Comparison of ENCODE assay signal across 1 cellular context in the genomic region with DNA sequence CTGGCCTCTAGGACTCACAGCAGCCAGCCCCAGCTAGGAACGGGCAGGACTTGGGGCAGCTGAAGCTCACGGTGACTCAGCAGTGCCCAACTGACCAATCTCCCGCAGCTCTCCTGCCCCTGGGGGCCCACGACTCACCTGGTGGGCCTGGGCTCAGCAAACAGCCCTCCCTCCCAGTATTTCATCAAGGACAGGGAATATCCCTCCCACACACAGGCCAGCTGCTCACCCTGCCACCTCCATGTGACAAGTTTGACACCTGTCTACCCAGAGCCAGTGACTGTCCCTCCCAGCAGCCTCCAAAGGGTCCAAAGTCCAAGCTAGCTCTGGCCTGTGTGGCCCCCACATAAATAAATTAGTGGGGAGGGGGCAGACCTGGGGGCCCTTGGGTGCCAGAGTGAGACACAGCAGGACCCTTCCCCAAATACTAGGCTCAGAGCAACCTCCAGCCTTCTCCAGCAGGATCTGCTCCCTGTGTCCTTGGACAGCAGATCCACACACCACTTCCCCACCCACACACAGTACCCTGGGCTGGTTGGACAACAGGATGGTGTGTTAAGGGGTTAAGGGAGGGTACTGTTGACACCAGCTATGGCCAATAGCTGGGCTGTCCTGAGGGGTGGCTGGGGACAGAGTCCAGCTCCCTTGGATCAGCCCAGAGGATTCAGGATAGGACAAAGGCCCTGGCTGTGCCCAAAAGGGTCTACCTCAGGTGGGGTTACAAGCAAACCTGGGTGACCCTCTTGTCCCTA.
A peak's percentile ranks its signal among the peaks of the same experiment; 100 is the strongest.
TF ChIP-seq lines count a peak whose summit lies in the region.

No MANE protein-coding gene starts in this region.

TF ChIP-seq in HepG2, 621 proteins besides CTCF, POLR2A, EP300 and RAD21 (continued from another document and continues in another):
- TF ChIP-seq ZNF281 (CRISPR knock-in tag; IDR thresholded peaks at IDR 0.05; ENCODE audit: borderline replicate concordance) (peak; percentile 46; the same call in 1 of the 2 replicates), HDAC2 (CRISPR knock-in tag; IDR thresholded peaks at IDR 0.05) (peak; percentile 86), NFE2 (CRISPR knock-in tag; IDR thresholded peaks at IDR 0.05) (peak; percentile 92), ZSCAN22 (CRISPR knock-in tag; IDR thresholded peaks at IDR 0.05) (peak; percentile 32; the same call in 1 of the 2 replicates), DRAP1 (CRISPR knock-in tag; IDR thresholded peaks at IDR 0.05) (peak; percentile 74), ZNF619 (CRISPR knock-in tag; IDR thresholded peaks at IDR 0.05) (peak; percentile 75; the same call in 1 of the 2 replicates), ASH2L (IDR thresholded peaks at IDR 0.05; ENCODE audit: insufficient read length, low read depth, low read length) (peak; percentile 84), RNF219 (CRISPR knock-in tag; IDR thresholded peaks at IDR 0.05) (peak; percentile 86; the same call in 1 of the 2 replicates), CHD4 (IDR thresholded peaks at IDR 0.05; ENCODE audit: borderline replicate concordance, low read length) (peak; percentile 93), ZNF598 (CRISPR knock-in tag; IDR thresholded peaks at IDR 0.05; ENCODE audit: borderline replicate concordance) (peak; percentile 64; the same call in 1 of the 2 replicates), ZNF589 (CRISPR knock-in tag; conservative IDR thresholded peaks at IDR 0.05) (peak; percentile 97), GABPB1 (CRISPR knock-in tag; IDR thresholded peaks at IDR 0.05) (peak; percentile 67), MAFK (conservative IDR thresholded peaks at IDR 0.05 in 1 of 2, IDR thresholded peaks at IDR 0.05 in 1 of 2; ENCODE audit: low read length in 2 of 2) (peak; percentile 43 to 60; a peak in 3 of 4 replicates), CBX5 (CRISPR knock-in tag; IDR thresholded peaks at IDR 0.05; ENCODE audit: borderline replicate concordance) (peak; percentile 53; the same call in 1 of the 2 replicates), ZNF280B (CRISPR knock-in tag; IDR thresholded peaks at IDR 0.05; ENCODE audit: borderline replicate concordance) (peak; percentile 49; the same call in 1 of the 2 replicates), ADNP (CRISPR knock-in tag; IDR thresholded peaks at IDR 0.05) (no peak), ZBTB7A (CRISPR knock-in tag; IDR thresholded peaks at IDR 0.05) (peak; percentile 99), SOX5 (CRISPR knock-in tag; IDR thresholded peaks at IDR 0.05; ENCODE audit: borderline replicate concordance) (peak; percentile 56; the same call in 1 of the 2 replicates), ZNF543 (CRISPR knock-in tag; IDR thresholded peaks at IDR 0.05) (peak; percentile 93; the same call in 1 of the 2 replicates), GFI1 (CRISPR knock-in tag; IDR thresholded peaks at IDR 0.05; ENCODE audit: borderline replicate concordance) (peak; percentile 68; the same call in 1 of the 2 replicates), ZNF501 (CRISPR knock-in tag; IDR thresholded peaks at IDR 0.05) (peak; percentile 95), ZNF660 (CRISPR knock-in tag; IDR thresholded peaks at IDR 0.05; ENCODE audit: borderline replicate concordance, low read depth) (no peak), ZFYVE20 (CRISPR knock-in tag; IDR thresholded peaks at IDR 0.05; ENCODE audit: borderline replicate concordance, low read depth) (no peak), ZNF510 (CRISPR knock-in tag; IDR thresholded peaks at IDR 0.05; ENCODE audit: low read depth) (peak; percentile 83; the same call in 1 of the 2 replicates), XRCC5 (optimal IDR thresholded peaks at IDR 0.05; ENCODE audit: low read length) (peak; percentile 58), ZNF34 (CRISPR knock-in tag; IDR thresholded peaks at IDR 0.05; ENCODE audit: borderline replicate concordance) (0 out of 2 replicates have a peak, but pooled peaks have one; percentile 84), HMGXB3 (CRISPR knock-in tag; IDR thresholded peaks at IDR 0.05; ENCODE audit: borderline replicate concordance) (peak; percentile 67; the same call in 1 of the 2 replicates), SP140L (CRISPR knock-in tag; IDR thresholded peaks at IDR 0.05; ENCODE audit: borderline replicate concordance) (no peak), SP5 (CRISPR knock-in tag; IDR thresholded peaks at IDR 0.05; ENCODE audit: borderline replicate concordance, low read depth) (peak; percentile 96), NONO (IDR thresholded peaks at IDR 0.05) (no peak), NONO (CRISPR knock-in tag; conservative IDR thresholded peaks at IDR 0.05) (peak; percentile 89)
- TF ChIP-seq, protein P1, sequence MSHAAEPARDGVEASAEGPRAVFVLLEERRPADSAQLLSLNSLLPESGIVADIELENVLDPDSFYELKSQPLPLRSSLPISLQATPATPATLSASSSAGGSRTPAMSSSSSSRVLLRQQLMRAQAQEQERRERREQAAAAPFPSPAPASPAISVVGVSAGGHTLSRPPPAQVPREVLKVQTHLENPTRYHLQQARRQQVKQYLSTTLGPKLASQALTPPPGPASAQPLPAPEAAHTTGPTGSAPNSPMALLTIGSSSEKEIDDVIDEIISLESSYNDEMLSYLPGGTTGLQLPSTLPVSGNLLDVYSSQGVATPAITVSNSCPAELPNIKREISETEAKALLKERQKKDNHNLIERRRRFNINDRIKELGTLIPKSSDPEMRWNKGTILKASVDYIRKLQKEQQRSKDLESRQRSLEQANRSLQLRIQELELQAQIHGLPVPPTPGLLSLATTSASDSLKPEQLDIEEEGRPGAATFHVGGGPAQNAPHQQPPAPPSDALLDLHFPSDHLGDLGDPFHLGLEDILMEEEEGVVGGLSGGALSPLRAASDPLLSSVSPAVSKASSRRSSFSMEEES (CRISPR knock-in tag; IDR thresholded peaks at IDR 0.05): peak; percentile 59
- TF ChIP-seq, protein P2, sequence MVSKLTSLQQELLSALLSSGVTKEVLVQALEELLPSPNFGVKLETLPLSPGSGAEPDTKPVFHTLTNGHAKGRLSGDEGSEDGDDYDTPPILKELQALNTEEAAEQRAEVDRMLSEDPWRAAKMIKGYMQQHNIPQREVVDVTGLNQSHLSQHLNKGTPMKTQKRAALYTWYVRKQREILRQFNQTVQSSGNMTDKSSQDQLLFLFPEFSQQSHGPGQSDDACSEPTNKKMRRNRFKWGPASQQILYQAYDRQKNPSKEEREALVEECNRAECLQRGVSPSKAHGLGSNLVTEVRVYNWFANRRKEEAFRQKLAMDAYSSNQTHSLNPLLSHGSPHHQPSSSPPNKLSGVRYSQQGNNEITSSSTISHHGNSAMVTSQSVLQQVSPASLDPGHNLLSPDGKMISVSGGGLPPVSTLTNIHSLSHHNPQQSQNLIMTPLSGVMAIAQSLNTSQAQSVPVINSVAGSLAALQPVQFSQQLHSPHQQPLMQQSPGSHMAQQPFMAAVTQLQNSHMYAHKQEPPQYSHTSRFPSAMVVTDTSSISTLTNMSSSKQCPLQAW (CRISPR knock-in tag; IDR thresholded peaks at IDR 0.05): peak; percentile 62; the same call in 1 of the 2 replicates
- TF ChIP-seq, protein P3, sequence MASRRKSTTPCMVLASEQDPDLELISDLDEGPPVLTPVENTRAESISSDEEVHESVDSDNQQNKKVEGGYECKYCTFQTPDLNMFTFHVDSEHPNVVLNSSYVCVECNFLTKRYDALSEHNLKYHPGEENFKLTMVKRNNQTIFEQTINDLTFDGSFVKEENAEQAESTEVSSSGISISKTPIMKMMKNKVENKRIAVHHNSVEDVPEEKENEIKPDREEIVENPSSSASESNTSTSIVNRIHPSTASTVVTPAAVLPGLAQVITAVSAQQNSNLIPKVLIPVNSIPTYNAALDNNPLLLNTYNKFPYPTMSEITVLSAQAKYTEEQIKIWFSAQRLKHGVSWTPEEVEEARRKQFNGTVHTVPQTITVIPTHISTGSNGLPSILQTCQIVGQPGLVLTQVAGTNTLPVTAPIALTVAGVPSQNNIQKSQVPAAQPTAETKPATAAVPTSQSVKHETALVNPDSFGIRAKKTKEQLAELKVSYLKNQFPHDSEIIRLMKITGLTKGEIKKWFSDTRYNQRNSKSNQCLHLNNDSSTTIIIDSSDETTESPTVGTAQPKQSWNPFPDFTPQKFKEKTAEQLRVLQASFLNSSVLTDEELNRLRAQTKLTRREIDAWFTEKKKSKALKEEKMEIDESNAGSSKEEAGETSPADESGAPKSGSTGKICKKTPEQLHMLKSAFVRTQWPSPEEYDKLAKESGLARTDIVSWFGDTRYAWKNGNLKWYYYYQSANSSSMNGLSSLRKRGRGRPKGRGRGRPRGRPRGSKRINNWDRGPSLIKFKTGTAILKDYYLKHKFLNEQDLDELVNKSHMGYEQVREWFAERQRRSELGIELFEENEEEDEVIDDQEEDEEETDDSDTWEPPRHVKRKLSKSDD (CRISPR knock-in tag; IDR thresholded peaks at IDR 0.05; ENCODE audit: low read depth): peak; percentile 32; the same call in 1 of the 2 replicates
- TF ChIP-seq, protein P4, sequence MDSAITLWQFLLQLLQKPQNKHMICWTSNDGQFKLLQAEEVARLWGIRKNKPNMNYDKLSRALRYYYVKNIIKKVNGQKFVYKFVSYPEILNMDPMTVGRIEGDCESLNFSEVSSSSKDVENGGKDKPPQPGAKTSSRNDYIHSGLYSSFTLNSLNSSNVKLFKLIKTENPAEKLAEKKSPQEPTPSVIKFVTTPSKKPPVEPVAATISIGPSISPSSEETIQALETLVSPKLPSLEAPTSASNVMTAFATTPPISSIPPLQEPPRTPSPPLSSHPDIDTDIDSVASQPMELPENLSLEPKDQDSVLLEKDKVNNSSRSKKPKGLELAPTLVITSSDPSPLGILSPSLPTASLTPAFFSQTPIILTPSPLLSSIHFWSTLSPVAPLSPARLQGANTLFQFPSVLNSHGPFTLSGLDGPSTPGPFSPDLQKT (CRISPR knock-in tag; IDR thresholded peaks at IDR 0.05; ENCODE audit: borderline replicate concordance): no peak
